In the genomic region with DNA sequence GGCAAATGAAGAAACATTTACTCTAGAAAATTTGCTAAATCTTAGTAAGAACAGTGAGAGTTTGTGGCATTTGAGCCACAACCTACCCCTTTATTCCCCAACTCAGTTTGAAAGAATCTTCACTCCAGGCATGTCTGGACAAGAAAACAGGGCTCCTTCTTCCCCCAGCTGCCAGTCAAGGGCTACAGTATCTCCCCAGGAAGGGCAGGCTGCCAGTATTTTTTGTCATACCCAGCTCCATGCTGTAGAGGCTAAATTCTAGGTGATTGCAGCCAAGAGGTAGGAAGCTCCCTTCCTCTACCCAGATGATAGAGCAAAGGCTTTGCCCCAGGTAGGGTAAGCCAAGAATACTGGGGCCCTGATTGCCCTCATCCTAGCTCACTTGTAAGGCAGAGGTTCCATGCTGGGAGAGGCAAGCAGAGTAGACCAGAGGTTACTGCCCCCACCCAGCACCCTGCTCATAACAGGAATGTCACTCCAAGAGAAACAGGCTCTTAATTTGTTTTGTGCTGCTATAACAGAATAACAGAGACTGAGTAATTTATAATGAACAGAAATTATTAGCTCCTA, we compare ENCODE assay signal across 17 cellular contexts. TPM values are rescaled to one million over a fixed set of nuclear protein-coding genes. Genes with fewer than 3 reads are reported as not detected.
DNase-seq lines count a peak whose midpoint lies in the region; ATAC-seq and TF ChIP-seq lines count a peak whose summit lies in the region.
"Had no signal": no experiment of that assay in that cellular context is flagged by ENCODE, and none has a peak within 500 bp of the region (broad histone marks: within the 10 kb centered on the region; RNA-seq: fewer than 3 reads in every experiment).

No MANE protein-coding gene starts in this region.

- peak in 1 of 2 donors; percentile 50 for DNase-seq in heart right ventricle
- no peak for DNase-seq in Right ventricle myocardium superior
- no peak for DNase-seq in RWPE2 (ENCODE audit: low spot score)
- peak; percentile 52 for DNase-seq in fibroblast of pulmonary artery (ENCODE audit: low read depth)
- DNase-seq in suprapubic skin (ENCODE audit: low spot score in 2 of 2): no peak
- DNase-seq in cerebellar cortex (ENCODE audit: low spot score): no peak
- DNase-seq in ACHN: no peak
- DNase-seq: activated CD4-positive, alpha-beta T cell treated with anti-CD3 and anti-CD28 coated beads for 4 hours; activated T-cell treated with anti-CD3 and anti-CD28 coated beads, Interleukin-2, amount 50 U/mL, for 1 hour; H7; KBM-7; NCI-H1436; NCI-H82; stimulated activated CD4-positive, alpha-beta T cell treated with anti-CD3 and anti-CD28 coated beads, Interleukin-12 subunit alpha, Interleukin-12 subunit beta, amount 100 ng/mL, for 4 hours had no signal

- H3K4me3 ChIP-seq in heart right ventricle (no peak overlapping the region), RWPE2 (ENCODE audit: severe bottlenecking) (no peak overlapping the region), fibroblast of pulmonary artery (replicated peaks; ENCODE audit: low read depth, low read length) (no peak overlapping the region), suprapubic skin (no peak overlapping the region)

- in situ Hi-C loops in ACHN (cut with HindIII; ENCODE audit: low pct_ligation_motif_present, low pct_unique_long_range_greater_than_20kb, low sequenced_read_pairs): no loop called here

- no peak for TF ChIP-seq EP300 in suprapubic skin (IDR thresholded peaks at IDR 0.05)

- H3K9me3 ChIP-seq in heart right ventricle (no peaks in the 10 kb centered on the region), RWPE2 (ENCODE audit: severe bottlenecking) (no peaks in the 10 kb centered on the region), suprapubic skin (no peaks in the 10 kb centered on the region)

- peaks cover 3 to 48% (median 34%) of the 10 kb centered on the region in 9 donors for H3K4me1 ChIP-seq in heart right ventricle
- H3K4me1 ChIP-seq in RWPE2 (ENCODE audit: insufficient read depth, poor library complexity, severe bottlenecking): peaks cover 23% of the 10 kb centered on the region
- H3K4me1 ChIP-seq in suprapubic skin: peaks cover 24% of the 10 kb centered on the region

- ATAC-seq in heart right ventricle (peak in 1 of 8 donors; percentile 33), Right ventricle myocardium superior (ENCODE audit: poor library complexity) (no peak), RWPE2 (ENCODE audit: low read depth) (peak; percentile 73), GM19023 (IDR thresholded peaks at IDR 0.05; ENCODE audit: unreplicated experiment) (no peak)

- H3K36me3 ChIP-seq in heart right ventricle (peaks cover 0 to 99% (median 48%) of the 10 kb centered on the region in 9 donors), RWPE2 (ENCODE audit: low read depth) (peaks cover 11% of the 10 kb centered on the region), suprapubic skin (peaks cover 12% of the 10 kb centered on the region)

- H3K27me3 ChIP-seq in heart right ventricle: no peaks in the 10 kb centered on the region
- H3K27me3 ChIP-seq in RWPE2 (ENCODE audit: insufficient read depth, poor library complexity, severe bottlenecking): no peaks in the 10 kb centered on the region
- no peaks in the 10 kb centered on the region for H3K27me3 ChIP-seq in suprapubic skin

- no peak for TF ChIP-seq POLR2A in suprapubic skin (IDR thresholded peaks at IDR 0.05)

- intact Hi-C loops in heart right ventricle (cut with DNase I) (no loop called here), Right ventricle myocardium superior (cut with DNase I) (no loop called here)

- TF ChIP-seq CTCF in heart right ventricle (IDR thresholded peaks at IDR 0.05) (no peak), RWPE2 (IDR thresholded peaks at IDR 0.05; ENCODE audit: poor library complexity, severe bottlenecking) (no peak), fibroblast of pulmonary artery (IDR thresholded peaks at IDR 0.05; ENCODE audit: low read length, missing control alignments) (no peak), suprapubic skin (IDR thresholded peaks at IDR 0.05) (no peak)

- H3K27ac ChIP-seq in heart right ventricle: peak overlapping the region in 6 of 10 donors; percentile 14 to 60 (median 35)
- H3K27ac ChIP-seq in RWPE2 (ENCODE audit: poor library complexity, severe bottlenecking): peak overlapping the region; percentile 55
- H3K27ac ChIP-seq in suprapubic skin: peak overlapping the region; percentile 9

RNA-seq across cellular contexts. Expression of gene GRPEL2, which starts 20.0 kb away (rescaled TPM):
- total RNA-seq in heart right ventricle (10 to 100 TPM in 6 of 10 donors, 1 to 10 TPM in 4; 8.1 to 13.4 (median 10.2) TPM), Right ventricle myocardium superior (9.0 TPM), suprapubic skin (10 to 100 TPM in 2 of 4 donors, 1 to 10 TPM in 2; 8.4 to 12.4 (median 10.6) TPM)
- polyA plus RNA-seq in heart right ventricle: 1 to 10 TPM; 4.8 to 9.5 TPM

RNA-seq across cellular contexts. Expression of gene PCYOX1L, which starts 32.6 kb away (rescaled TPM):
- total RNA-seq in heart right ventricle (1 to 10 TPM; 2.6 to 5.5 (median 4.0) TPM), Right ventricle myocardium superior (2.0 TPM), suprapubic skin (10 to 100 TPM in 1 of 4 donors, 1 to 10 TPM in 3; 4.5 to 11.8 (median 5.8) TPM)
- 1 to 10 TPM; 4.5 to 6.2 TPM for polyA plus RNA-seq in heart right ventricle

RNA-seq across cellular contexts. Expression of gene AFAP1L1, which starts 53.6 kb away (rescaled TPM):
- total RNA-seq in heart right ventricle (10 to 100 TPM; 30.3 to 61.6 (median 47.2) TPM), Right ventricle myocardium superior (42.2 TPM), suprapubic skin (10 to 100 TPM in 1 of 4 donors, 1 to 10 TPM in 3; 4.8 to 11.6 (median 7.3) TPM)
- polyA plus RNA-seq in heart right ventricle: 10 to 100 TPM; 35.6 to 35.9 TPM

RNA-seq across cellular contexts. Expression of gene IL17B, which starts 53.8 kb away (rescaled TPM):
- total RNA-seq in heart right ventricle (under 1 TPM in 2 of 10 donors, not detected in 8; 0.44 to 0.83 TPM), Right ventricle myocardium superior (not detected), suprapubic skin (not detected)
- polyA plus RNA-seq in heart right ventricle: under 1 TPM in 1 of 2 donors, not detected in 1; 0.57 TPM
- total RNA-seq: fibroblast of villous mesenchyme, H7, mesenteric fat pad had no signal
